12 cellular contexts compared by ENCODE assay signal in genomic region chr11:112255075-112255739, GRCh38. TPM values are rescaled to one million over a fixed set of nuclear protein-coding genes. Genes with fewer than 3 reads are reported as not detected.
DNase-seq lines count a peak whose midpoint lies in the region; FAIRE-seq and TF ChIP-seq lines count a peak whose summit lies in the region.
"Had no signal": no experiment of that assay in that cellular context is flagged by ENCODE, and none has a peak within 500 bp of the region (broad histone marks: within the 10 kb centered on the region; RNA-seq: fewer than 3 reads in every experiment).

No MANE protein-coding gene starts in this region.

- FAIRE-seq in islet of Langerhans (lab: Jason Lieb, UNC) (peak; percentile 100), kidney (lab: Jason Lieb, UNC) (no peak), GM19239 (lab: Jason Lieb, UNC) (no peak)

- no peak overlapping the region for H3K9ac ChIP-seq in kidney (ENCODE audit: low read length in 2 of 2)

- intact Hi-C loops in kidney (cut with DNase I), result no loop called here

- peaks cover 0 to 4% of the 10 kb centered on the region in 2 donors for H3K4me1 ChIP-seq in kidney (ENCODE audit: control insufficient read depth in 1 of 2, insufficient read depth in 1 of 2, low read depth in 1 of 2, low read length in 2 of 2)
- peaks cover 0 to 4% (median 0%) of the 10 kb centered on the region in 4 donors for H3K4me1 ChIP-seq in tibial nerve
- H3K4me1 ChIP-seq: Peyer's patch had no signal

- no peaks in the 10 kb centered on the region for H3K27me3 ChIP-seq in tibial nerve
- H3K27me3 ChIP-seq: Peyer's patch had no signal

- no peak for TF ChIP-seq POLR2A in tibial nerve (IDR thresholded peaks at IDR 0.05)

- peak; percentile 25 for DNase-seq in Ammon's horn (ENCODE audit: low spot score)
- peak; percentile 90 for DNase-seq in LHCN-M2 (ENCODE audit: low read depth)
- DNase-seq in amniotic epithelial cell (ENCODE audit: low read depth), result peak; percentile 63
- no peak for DNase-seq in kidney
- DNase-seq in activated CD4-positive, alpha-beta T cell treated with anti-CD3 and anti-CD28 coated beads for 1 hour, result no peak
- no peak for DNase-seq in tibial nerve (ENCODE audit: low spot score in 2 of 2)
- DNase-seq in GM19239 (ENCODE audit: insufficient read length, low spot score), result no peak
- DNase-seq: Peyer's patch had no signal

- H3K27ac ChIP-seq in kidney (ENCODE audit: low read depth in 2 of 2, low read length in 2 of 2) (no peak overlapping the region), tibial nerve (no peak overlapping the region)
- H3K27ac ChIP-seq: Peyer's patch had no signal

- H3K9me3 ChIP-seq in kidney (ENCODE audit: control insufficient read depth in 1 of 2, low read length in 2 of 2), result no peaks in the 10 kb centered on the region
- H3K9me3 ChIP-seq in tibial nerve, result no peaks in the 10 kb centered on the region
- H3K9me3 ChIP-seq: Peyer's patch had no signal

- H3K36me3 ChIP-seq in kidney (ENCODE audit: control insufficient read depth in 1 of 2, insufficient read depth in 2 of 2, low read length in 2 of 2) (no peaks in the 10 kb centered on the region), tibial nerve (peaks cover 0 to 5% (median 0%) of the 10 kb centered on the region in 3 donors)
- H3K36me3 ChIP-seq: Peyer's patch had no signal

- no peak for TF ChIP-seq EP300 in tibial nerve (IDR thresholded peaks at IDR 0.05)

- H3K4me3 ChIP-seq in kidney (ENCODE audit: low read length in 2 of 2), result no peak overlapping the region
- no peak overlapping the region for H3K4me3 ChIP-seq in tibial nerve
- H3K4me3 ChIP-seq: Peyer's patch had no signal

- 32 to 39% methylated on average over 15 of the region's 15 CpGs for WGBS in tibial nerve, 2 donors

- TF ChIP-seq CTCF in kidney (IDR thresholded peaks at IDR 0.05; ENCODE audit: borderline replicate concordance, extremely low read depth, insufficient read depth), result no peak
- no peak for TF ChIP-seq CTCF in tibial nerve (IDR thresholded peaks at IDR 0.05)

RNA-seq across cellular contexts. Expression of gene PLET1, which starts 5.5 kb away (rescaled TPM):
- not detected in 2 replicates for total RNA-seq in LHCN-M2 (2014; rRNA removed)
- polyA plus RNA-seq in LHCN-M2 (2012), result not detected
- total RNA-seq in kidney, result not detected
- polyA plus RNA-seq in kidney (ENCODE audit: insufficient read depth, low read depth, low replicate concordance), result not detected
- total RNA-seq in tibial nerve, result not detected
- total RNA-seq: epithelial cell of proximal tubule; HT-29; natural killer cell treated with Interleukin-12 subunit alpha and Interleukin-12 subunit beta and Interleukin-15 and Interleukin-18, amount 100 ng/mL, for 72 hours; Peyer's patch had no signal

RNA-seq across cellular contexts. Expression of gene PTS, which starts 29.0 kb away (rescaled TPM):
- 28.3 and 30.1 TPM in 2 replicates for total RNA-seq in LHCN-M2 (2014; rRNA removed)
- polyA plus RNA-seq in LHCN-M2 (2012), result 26.1 TPM
- total RNA-seq in kidney, result 40.6 TPM
- 76.4 TPM for polyA plus RNA-seq in kidney (ENCODE audit: insufficient read depth, low read depth, low replicate concordance)
- 10 to 100 TPM; 24.3 to 40.0 (median 38.3) TPM for total RNA-seq in tibial nerve

Comparison
In these comparisons a context has a peak if more than half of its experiments do, and no peak if none do; other contexts are left out.
1. DNase-seq: peak in Ammon's horn (single experiment), LHCN-M2 (single experiment) and amniotic epithelial cell (single experiment); none in kidney (single experiment), activated CD4-positive, alpha-beta T cell treated with anti-CD3 and anti-CD28 coated beads for 1 hour (single experiment), tibial nerve (0 of 2) and GM19239 (single experiment).